Comparison of ENCODE assay signal across 21 cellular contexts in genomic region chr2:239278361-239278760, GRCh38.
DNase-seq lines count a peak whose midpoint lies in the region; ATAC-seq and TF ChIP-seq lines count a peak whose summit lies in the region.
"Had no signal": no experiment of that assay in that cellular context is flagged by ENCODE, and none has a peak within 500 bp of the region (broad histone marks: within the 10 kb centered on the region; RNA-seq: fewer than 3 reads in every experiment).

No MANE protein-coding gene starts in this region.

- CTCF ChIA-PET in activated naive CD4-positive, alpha-beta T cell treated with anti-CD3 and anti-CD28 coated beads, Interleukin-2, amount 10 ng/mL, durations not matched to agents 7 days and 5 days (lab: Charles Lee): no interaction called here

- no peak for TF ChIP-seq POLR2A in suprapubic skin (IDR thresholded peaks at IDR 0.05)

- H3K4me1 Mint-ChIP-seq in activated naive CD4-positive, alpha-beta T cell treated with anti-CD3 and anti-CD28 coated beads, Interleukin-2, amount 10 ng/mL, durations not matched to agents 7 days and 5 days: peaks cover 59% of the 10 kb centered on the region
- peaks cover 27% of the 10 kb centered on the region for H3K4me1 Mint-ChIP-seq in activated T-helper 17 cell treated with anti-CD3 and anti-CD28 coated beads, Interleukin-2, amount 50 U/mL, for 72 hours

- H3K27ac Mint-ChIP-seq in activated naive CD4-positive, alpha-beta T cell treated with anti-CD3 and anti-CD28 coated beads, Interleukin-2, amount 10 ng/mL, durations not matched to agents 7 days and 5 days: no peak overlapping the region
- H3K27ac Mint-ChIP-seq in activated T-helper 17 cell treated with anti-CD3 and anti-CD28 coated beads, Interleukin-2, amount 50 U/mL, for 72 hours: no peak overlapping the region
- H3K27ac Mint-ChIP-seq: activated CD4-positive, alpha-beta memory T cell treated with anti-CD3 and anti-CD28 coated beads for 36 hours had no signal

- TF ChIP-seq EP300 in suprapubic skin (IDR thresholded peaks at IDR 0.05): no peak

- H3K4me3 Mint-ChIP-seq in activated naive CD4-positive, alpha-beta T cell treated with anti-CD3 and anti-CD28 coated beads, Interleukin-2, amount 10 ng/mL, durations not matched to agents 7 days and 5 days: no peak overlapping the region
- peak overlapping the region; percentile 45 for H3K4me3 Mint-ChIP-seq in activated T-helper 17 cell treated with anti-CD3 and anti-CD28 coated beads, Interleukin-2, amount 50 U/mL, for 72 hours
- H3K4me3 Mint-ChIP-seq: activated CD4-positive, alpha-beta memory T cell treated with anti-CD3 and anti-CD28 coated beads for 36 hours; activated naive CD8-positive, alpha-beta T cell; T-cell had no signal

- no peak overlapping the region for H3K4me3 ChIP-seq in suprapubic skin

- peaks cover 51% of the 10 kb centered on the region for H3K4me1 ChIP-seq in suprapubic skin

- 94% methylated on average over 7 of the region's 7 CpGs for WGBS in suprapubic skin

- no peaks in the 10 kb centered on the region for H3K27me3 Mint-ChIP-seq in activated naive CD4-positive, alpha-beta T cell treated with anti-CD3 and anti-CD28 coated beads, Interleukin-2, amount 10 ng/mL, durations not matched to agents 7 days and 5 days
- no peaks in the 10 kb centered on the region for H3K27me3 Mint-ChIP-seq in activated T-helper 17 cell treated with anti-CD3 and anti-CD28 coated beads, Interleukin-2, amount 50 U/mL, for 72 hours
- H3K27me3 Mint-ChIP-seq: activated naive CD8-positive, alpha-beta T cell; T-cell had no signal

- H3K9me3 Mint-ChIP-seq in activated naive CD4-positive, alpha-beta T cell treated with anti-CD3 and anti-CD28 coated beads, Interleukin-2, amount 10 ng/mL, durations not matched to agents 7 days and 5 days: no peaks in the 10 kb centered on the region
- H3K9me3 Mint-ChIP-seq in activated T-helper 17 cell treated with anti-CD3 and anti-CD28 coated beads, Interleukin-2, amount 50 U/mL, for 72 hours: no peaks in the 10 kb centered on the region
- H3K9me3 Mint-ChIP-seq: activated CD4-positive, alpha-beta memory T cell treated with anti-CD3 and anti-CD28 coated beads for 36 hours; activated T-cell treated with anti-CD3 and anti-CD28 coated beads, Interleukin-2, amount 50 U/mL, for 72 hours; T-cell had no signal

- no peaks in the 10 kb centered on the region for H3K27me3 ChIP-seq in suprapubic skin
- H3K27me3 ChIP-seq: neutrophil had no signal

- peak; percentile 1 for DNase-seq in activated naive CD4-positive, alpha-beta T cell treated with anti-CD3 and anti-CD28 coated beads, Interleukin-2, amount 10 ng/mL, durations not matched to agents 7 days and 5 days
- DNase-seq in activated naive CD4-positive, alpha-beta T cell treated with anti-CD3 and anti-CD28 coated beads, Interleukin-2, amount 50 U/mL, for 16 hours: no peak
- peak; percentile 13 for DNase-seq in islet precursor cell
- DNase-seq in suprapubic skin (ENCODE audit: low spot score in 2 of 2): peak; percentile 44 to 53
- DNase-seq in NCI-H1092 treated with DMSO at 0.1 percent for 48 hours (lab: John Stamatoyannopoulos, UW): no peak
- no peak for DNase-seq in activated effector memory CD4-positive, alpha-beta T cell treated with anti-CD3 and anti-CD28 coated beads, Interleukin-2, amount 50 U/mL, for 16 hours
- DNase-seq in T-helper 2 cell: no peak
- DNase-seq: activated CD4-positive, alpha-beta memory T cell treated with anti-CD3 and anti-CD28 coated beads for 36 hours; effector CD8-positive, alpha-beta T cell; NCI-H187; NCI-H2227 treated with DMSO at 0.1 percent for 48 hours; NCI-H774; OCI-M1; stimulated activated CD8-positive, alpha-beta memory T cell treated with anti-CD3 and anti-CD28 coated beads, Interleukin-4, amount 100 ng/mL, for 48 hours; T-cell had no signal

- H3K9me3 ChIP-seq in suprapubic skin: no peaks in the 10 kb centered on the region
- H3K9me3 ChIP-seq: neutrophil had no signal

- no peak for ATAC-seq in activated T-helper 17 cell treated with anti-CD3 and anti-CD28 coated beads, Interleukin-2, amount 50 U/mL, for 72 hours (replicated peaks)
- ATAC-seq: left lobe of liver, T-cell had no signal

- peaks cover 16% of the 10 kb centered on the region for H3K36me3 Mint-ChIP-seq in activated naive CD4-positive, alpha-beta T cell treated with anti-CD3 and anti-CD28 coated beads, Interleukin-2, amount 10 ng/mL, durations not matched to agents 7 days and 5 days
- H3K36me3 Mint-ChIP-seq in activated T-helper 17 cell treated with anti-CD3 and anti-CD28 coated beads, Interleukin-2, amount 50 U/mL, for 72 hours (ENCODE audit: low read depth): peaks cover 4% of the 10 kb centered on the region
- H3K36me3 Mint-ChIP-seq: activated naive CD8-positive, alpha-beta T cell had no signal

- TF ChIP-seq CTCF in suprapubic skin (IDR thresholded peaks at IDR 0.05): no peak

- H3K27ac ChIP-seq in suprapubic skin: peak overlapping the region; percentile 32
- H3K27ac ChIP-seq: KMS-11 had no signal

- H3K36me3 ChIP-seq in suprapubic skin: no peaks in the 10 kb centered on the region
- H3K36me3 ChIP-seq: neutrophil had no signal

Comparison
In these comparisons a context has a peak if more than half of its experiments do, and no peak if none do; other contexts are left out.
1. DNase-seq: peak in activated naive CD4-positive, alpha-beta T cell treated with anti-CD3 and anti-CD28 coated beads, Interleukin-2, amount 10 ng/mL, durations not matched to agents 7 days and 5 days (single experiment), islet precursor cell (single experiment) and suprapubic skin (2 of 2); none in activated naive CD4-positive, alpha-beta T cell treated with anti-CD3 and anti-CD28 coated beads, Interleukin-2, amount 50 U/mL, for 16 hours (single experiment), NCI-H1092 treated with DMSO at 0.1 percent for 48 hours (single experiment), activated effector memory CD4-positive, alpha-beta T cell treated with anti-CD3 and anti-CD28 coated beads, Interleukin-2, amount 50 U/mL, for 16 hours (single experiment) and T-helper 2 cell (0 of 5).